ENCODE assay signal across 12 cellular contexts in the genomic region with DNA sequence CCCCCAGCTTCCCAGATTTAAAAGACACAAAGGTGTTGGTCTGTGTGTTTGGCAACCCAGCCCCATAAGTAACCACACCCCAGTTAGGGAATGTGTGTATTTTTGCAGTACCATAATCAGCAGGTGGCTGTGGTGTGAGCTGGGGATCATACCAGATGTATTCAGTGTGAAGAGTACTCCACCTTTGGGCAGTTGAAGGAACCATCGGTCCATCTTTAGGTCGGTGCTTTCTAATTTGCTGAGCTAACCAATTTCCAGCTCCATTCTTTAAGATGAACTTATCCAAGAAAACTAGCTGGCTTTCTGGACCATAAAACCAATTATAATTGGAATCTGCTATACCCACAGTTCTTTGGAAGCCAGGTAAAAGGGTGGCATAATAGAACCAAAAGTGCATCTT. TPM values are rescaled to one million over a fixed set of nuclear protein-coding genes. Genes with fewer than 3 reads are reported as not detected.
DNase-seq lines count a peak whose midpoint lies in the region; FAIRE-seq and TF ChIP-seq lines count a peak whose summit lies in the region.
"Had no signal": no experiment of that assay in that cellular context is flagged by ENCODE, and none has a peak within 500 bp of the region (broad histone marks: within the 10 kb centered on the region; RNA-seq: fewer than 3 reads in every experiment).

No MANE protein-coding gene starts in this region.

- DNase-seq in ELR (ENCODE audit: low read depth): peak; percentile 27
- peak; percentile 31 for DNase-seq in bronchial epithelial cell (ENCODE audit: low read depth)
- peak; percentile 59 for DNase-seq in mesendoderm
- DNase-seq in DMS153 treated with DMSO at 0.1 percent for 48 hours (lab: John Stamatoyannopoulos, UW; ENCODE audit: unreplicated experiment): no peak
- no peak for DNase-seq in SK-N-DZ (ENCODE audit: low spot score)
- no peak for DNase-seq in suprapubic skin (ENCODE audit: low spot score in 2 of 2)
- DNase-seq: activated CD8-positive, alpha-beta memory T cell treated with anti-CD3 and anti-CD28 coated beads, Interleukin-2, amount 10 ng/mL, durations not matched to agents 7 days and 5 days; NCI-H446 treated with DMSO at 0.1 percent for 48 hours; posterior cingulate gyrus; T-cell; testis had no signal

- TF ChIP-seq EP300 in suprapubic skin (IDR thresholded peaks at IDR 0.05): no peak

- H3K36me3 ChIP-seq in bronchial epithelial cell (ENCODE audit: control insufficient read depth, insufficient read depth, low read length) (no peaks in the 10 kb centered on the region), mesendoderm (ENCODE audit: control insufficient read depth, insufficient read depth, low read length) (no peaks in the 10 kb centered on the region), suprapubic skin (no peaks in the 10 kb centered on the region)

- peaks cover 34% of the 10 kb centered on the region for H3K79me2 ChIP-seq in mesendoderm (ENCODE audit: control insufficient read depth, insufficient read depth, low read length)

- no peak overlapping the region for H2BK15ac ChIP-seq in mesendoderm (replicated peaks; ENCODE audit: low read depth)

- peak; percentile 43 for FAIRE-seq in bronchial epithelial cell (lab: Jason Lieb, UNC)

- H2AK5ac ChIP-seq in mesendoderm (ENCODE audit: low read length): no peak overlapping the region

- H4K5ac ChIP-seq in mesendoderm (ENCODE audit: low read length): no peak overlapping the region

- H3K4me3 ChIP-seq in bronchial epithelial cell (ENCODE audit: low read depth, low read length): no peak overlapping the region
- H3K4me3 ChIP-seq in mesendoderm (ENCODE audit: low read length): no peak overlapping the region
- H3K4me3 ChIP-seq in suprapubic skin: no peak overlapping the region
- H3K4me3 ChIP-seq: testis had no signal

- no peaks in the 10 kb centered on the region for H3K4me1 ChIP-seq in mesendoderm (ENCODE audit: control insufficient read depth, low read depth, low read length)
- H3K4me1 ChIP-seq in suprapubic skin: peaks cover 10% of the 10 kb centered on the region
- H3K4me1 ChIP-seq: testis had no signal

- H3K27ac ChIP-seq in mesendoderm (ENCODE audit: low read depth, low read length) (no peak overlapping the region), suprapubic skin (no peak overlapping the region)
- H3K27ac ChIP-seq: testis had no signal

- H4K8ac ChIP-seq in mesendoderm (ENCODE audit: low read depth, low read length): no peak overlapping the region

- no peaks in the 10 kb centered on the region for H3K9me3 ChIP-seq in suprapubic skin
- H3K9me3 ChIP-seq: testis had no signal

- H3K4me2 ChIP-seq in mesendoderm (ENCODE audit: low read length): no peak overlapping the region

- H3K9ac ChIP-seq in mesendoderm (ENCODE audit: low read length): no peak overlapping the region

- H3K27me3 ChIP-seq in bronchial epithelial cell (ENCODE audit: control insufficient read depth, insufficient read depth, low read length): no peaks in the 10 kb centered on the region
- no peaks in the 10 kb centered on the region for H3K27me3 ChIP-seq in mesendoderm (ENCODE audit: insufficient read depth, low read length, poor library complexity)
- no peaks in the 10 kb centered on the region for H3K27me3 ChIP-seq in suprapubic skin
- H3K27me3 ChIP-seq: testis had no signal

- H3K56ac ChIP-seq in mesendoderm (ENCODE audit: low read length): no peak overlapping the region

- no CpG with 5 or more reads among the region's 2 CpGs for WGBS in mesendoderm (ENCODE audit: extremely low coverage, insufficient coverage, low lambda C conversion rate)
- WGBS in suprapubic skin: 79% methylated on average over 2 of the region's 2 CpGs

- no peak overlapping the region for H3K4ac ChIP-seq in mesendoderm (ENCODE audit: low read depth, low read length)

- no peak overlapping the region for H3K23ac ChIP-seq in mesendoderm (ENCODE audit: low read length)

- no peak overlapping the region for H3K18ac ChIP-seq in mesendoderm (ENCODE audit: low read length)

- TF ChIP-seq CTCF in LNCAP (IDR thresholded peaks at IDR 0.05): 0 out of 2 replicates have a peak, but pooled peaks have one; percentile 10
- TF ChIP-seq CTCF in bronchial epithelial cell (IDR thresholded peaks at IDR 0.05; ENCODE audit: insufficient read depth, low read length, severe bottlenecking): peak; percentile 31
- TF ChIP-seq CTCF in suprapubic skin (IDR thresholded peaks at IDR 0.05): no peak

- H2BK5ac ChIP-seq in mesendoderm (ENCODE audit: low read length): no peak overlapping the region

- H3K79me1 ChIP-seq in mesendoderm (ENCODE audit: low read length): peaks cover 6% of the 10 kb centered on the region

- H2BK120ac ChIP-seq in mesendoderm (ENCODE audit: low read depth, low read length): no peak overlapping the region

- TF ChIP-seq POLR2A in suprapubic skin (IDR thresholded peaks at IDR 0.05): no peak

RNA-seq across cellular contexts. Expression of a gene that starts 3.2 kb away (rescaled TPM):
- total RNA-seq in bronchial epithelial cell (2.4 and 3.3 TPM in 2 replicates), suprapubic skin (1 to 10 TPM; 3.6 to 6.0 (median 4.4) TPM)
- 11.1 TPM for polyA plus RNA-seq in mesendoderm (2013, experiment 1 of 2)
- polyA plus RNA-seq in mesendoderm (2013, experiment 2 of 2): 11.8 TPM
- polyA plus RNA-seq in SK-N-DZ (2014; cell fraction: cytosol; rRNA removed): 0.45 and 0.54 TPM in 2 replicates
- 0.32 and 0.54 TPM in 2 replicates for polyA plus RNA-seq in SK-N-DZ (2014; cell fraction: nucleus; rRNA removed)

Comparison
In these comparisons a context has a peak if more than half of its experiments do, and no peak if none do; other contexts are left out.
1. DNase-seq: peak in ELR (single experiment), bronchial epithelial cell (single experiment) and mesendoderm (single experiment); none in DMS153 treated with DMSO at 0.1 percent for 48 hours (single experiment), SK-N-DZ (single experiment) and suprapubic skin (0 of 2).
2. CTCF ChIP-seq: peak in LNCAP (single experiment) and bronchial epithelial cell (single experiment); none in suprapubic skin (0 of 2).